24 cellular contexts compared by ENCODE assay signal in the genomic region with DNA sequence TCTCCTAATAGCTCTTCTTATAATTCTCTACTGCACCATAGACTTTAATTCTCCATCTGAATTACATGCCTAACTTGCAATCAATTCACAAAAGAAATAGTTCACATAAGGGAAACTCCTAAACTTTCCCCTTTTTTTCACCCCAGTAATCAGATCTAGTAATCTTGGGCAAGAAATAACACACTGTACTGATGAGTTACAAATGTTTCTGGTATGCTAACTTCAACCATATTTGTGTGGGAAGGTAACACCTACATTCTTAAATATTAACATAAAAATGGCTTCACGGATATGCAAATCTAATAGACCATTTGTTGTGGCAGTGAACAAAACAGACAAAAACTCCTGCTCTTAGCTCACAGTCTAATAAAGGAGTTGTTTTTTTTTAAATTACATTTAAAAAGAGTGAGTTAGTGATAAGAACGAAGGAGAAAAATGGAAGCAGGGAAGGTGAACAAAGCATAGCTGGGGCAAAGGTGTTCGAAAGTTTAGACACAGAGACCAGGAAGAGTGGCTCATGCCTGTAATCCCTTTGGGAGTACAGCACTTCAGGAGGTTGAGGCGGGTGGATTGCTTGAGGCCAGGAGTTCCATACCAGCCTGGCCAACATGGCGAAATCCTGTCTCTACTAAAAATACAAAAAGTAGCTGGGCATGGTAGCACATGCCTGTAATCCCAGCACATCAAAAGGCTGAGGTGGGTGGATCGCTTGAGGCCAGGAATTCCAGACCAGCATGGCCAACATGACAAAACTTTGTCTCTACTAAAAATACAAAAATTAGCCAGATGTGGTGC. TPM values are rescaled to one million over a fixed set of nuclear protein-coding genes. Genes with fewer than 3 reads are reported as not detected.
DNase-seq lines count a peak whose midpoint lies in the region; ATAC-seq and TF ChIP-seq lines count a peak whose summit lies in the region.
"Had no signal": no experiment of that assay in that cellular context is flagged by ENCODE, and none has a peak within 500 bp of the region (broad histone marks: within the 10 kb centered on the region; RNA-seq: fewer than 3 reads in every experiment).

No MANE protein-coding gene starts in this region.

- H2AFZ ChIP-seq in OCI-LY7 (ENCODE audit: low read length): no peak overlapping the region

- TF ChIP-seq EP300 in suprapubic skin (IDR thresholded peaks at IDR 0.05): no peak

- H3K4me3 ChIP-seq in HUES6 (ENCODE audit: low read depth, low read length): no peak overlapping the region
- H3K4me3 ChIP-seq in cardiac fibroblast (replicated peaks in 1 of 2; ENCODE audit: low read depth in 2 of 2, low read length in 2 of 2): no peak overlapping the region
- H3K4me3 ChIP-seq in suprapubic skin: no peak overlapping the region
- H3K4me3 ChIP-seq in OCI-LY7 (ENCODE audit: low read depth, low read length, poor library complexity, severe bottlenecking): no peak overlapping the region
- H3K4me3 ChIP-seq: lung had no signal

- no peak overlapping the region for H3K9ac ChIP-seq in HUES6 (ENCODE audit: low read length)

- no peaks in the 10 kb centered on the region for H3K9me2 ChIP-seq in OCI-LY7 (ENCODE audit: insufficient read depth, low read length)

- CTCF ChIA-PET in OCI-LY7 (lab: Charles Lee; ENCODE audit: unreplicated experiment): interaction anchor here (1.0 kb wide), 1 partner anchor 12 kb away, joined by 3 read pairs; no protein-coding TSS in a partner anchor

- WGBS in suprapubic skin: 58% methylated on average over 6 of the region's 6 CpGs

- peaks cover 16% of the 10 kb centered on the region; the same call in 1 of the 2 replicates for H3K36me3 ChIP-seq in HUES6 (ENCODE audit: control insufficient read depth, insufficient read depth, low read length)
- H3K36me3 ChIP-seq in suprapubic skin: peaks cover 3% of the 10 kb centered on the region
- H3K36me3 ChIP-seq in OCI-LY7 (ENCODE audit: insufficient read depth, low read length): no peaks in the 10 kb centered on the region

- H3K4me2 ChIP-seq in OCI-LY7 (ENCODE audit: low read length): no peak overlapping the region

- intact Hi-C loops in OCI-LY7 (cut with micrococcal nuclease; ENCODE audit: unreplicated experiment): no loop called here

- ATAC-seq in GM18498 (IDR thresholded peaks at IDR 0.05; ENCODE audit: unreplicated experiment): no peak
- ATAC-seq: activated CD8-positive, alpha-beta T cell treated with anti-CD3 and anti-CD28 coated beads, Interleukin-2, amount 10 ng/mL, durations not matched to agents 7 days and 5 days; effector memory CD8-positive, alpha-beta T cell had no signal

- no peak for TF ChIP-seq CTCF in cardiac fibroblast (IDR thresholded peaks at IDR 0.05; ENCODE audit: low read depth, low read length)
- no peak for TF ChIP-seq CTCF in suprapubic skin (IDR thresholded peaks at IDR 0.05)
- TF ChIP-seq CTCF in OCI-LY7 (conservative IDR thresholded peaks at IDR 0.05; ENCODE audit: low read length): no peak

- no TSS peak for BruUV-seq in OCI-LY7 (replicated peaks; lab: Mats Ljungman, UMichigan)

- no peaks in the 10 kb centered on the region for H3K79me2 ChIP-seq in OCI-LY7 (ENCODE audit: insufficient read depth, low read depth, low read length)

- H3K27ac ChIP-seq in HUES6 (ENCODE audit: low read depth, low read length): 0 out of 2 replicates have a peak overlapping the region, but pooled peaks have one; percentile 62
- H3K27ac ChIP-seq in suprapubic skin: peak overlapping the region; percentile 13
- H3K27ac ChIP-seq in OCI-LY7 (ENCODE audit: low read depth, low read length, poor library complexity, severe bottlenecking): no peak overlapping the region
- H3K27ac ChIP-seq: neutrophil had no signal

- H3K4me1 ChIP-seq in HUES6 (ENCODE audit: control insufficient read depth, insufficient read depth, low read length) (peaks cover 15% of the 10 kb centered on the region), suprapubic skin (peaks cover 8% of the 10 kb centered on the region), OCI-LY7 (ENCODE audit: insufficient read depth, low read length, poor library complexity, severe bottlenecking) (no peaks in the 10 kb centered on the region)

- H3K27me3 ChIP-seq in HUES6 (ENCODE audit: control insufficient read depth, insufficient read depth, low read length): no peaks in the 10 kb centered on the region
- H3K27me3 ChIP-seq in suprapubic skin: no peaks in the 10 kb centered on the region
- H3K27me3 ChIP-seq: neutrophil had no signal

- no peaks in the 10 kb centered on the region for H4K20me1 ChIP-seq in OCI-LY7 (ENCODE audit: insufficient read depth, low read length)

- no peak for TF ChIP-seq POLR2A in suprapubic skin (IDR thresholded peaks at IDR 0.05)

- H3K9me3 ChIP-seq in HUES6 (ENCODE audit: control insufficient read depth, insufficient read depth, low read depth, low read length): no peaks in the 10 kb centered on the region
- no peaks in the 10 kb centered on the region for H3K9me3 ChIP-seq in suprapubic skin
- H3K9me3 ChIP-seq in OCI-LY7 (ENCODE audit: low read length): no peaks in the 10 kb centered on the region
- H3K9me3 ChIP-seq: neutrophil had no signal

- DNase-seq in cardiac fibroblast (ENCODE audit: low read depth in 2 of 2): peak; percentile 24 to 51
- peak; percentile 75 for DNase-seq in iris pigment epithelial cell (ENCODE audit: low read depth)
- no peak for DNase-seq in suprapubic skin (ENCODE audit: low spot score in 2 of 2)
- no peak for DNase-seq in NCI-H2171 (lab: John Stamatoyannopoulos, UW)
- no peak for DNase-seq in OCI-LY7 (ENCODE audit: low spot score)
- DNase-seq in NCI-H524 (lab: John Stamatoyannopoulos, UW): no peak
- DNase-seq: activated CD8-positive, alpha-beta T cell treated with anti-CD3 and anti-CD28 coated beads, Interleukin-2, amount 10 ng/mL, durations not matched to agents 7 days and 5 days; activated naive CD4-positive, alpha-beta T cell treated with anti-CD3 and anti-CD28 coated beads for 36 hours; activated T-cell treated with anti-CD3 and anti-CD28 coated beads, Interleukin-2, amount 50 U/mL, for 24 hours; anterior cingulate cortex; CD8-positive, alpha-beta memory T cell; DMS79 treated with DMSO at 0.1 percent for 48 hours; effector memory CD8-positive, alpha-beta T cell; KBM-7; MV-4-11; NCI-H1930; NCI-H446 treated with DMSO at 0.1 percent for 48 hours; retina; stimulated activated CD4-positive, alpha-beta T cell treated with anti-CD3 and anti-CD28 coated beads, Interleukin-12 subunit alpha, Interleukin-12 subunit beta, amount 100 ng/mL, for 4 hours; T1000 had no signal

- POLR2A ChIA-PET in OCI-LY7 (lab: Charles Lee): interaction anchor here (0.6 kb wide), 1 partner anchor 197 kb away, joined by 4 read pairs; no protein-coding TSS in a partner anchor

RNA-seq across cellular contexts. Expression of gene CMTM3, which starts 34.8 kb away (rescaled TPM):
- total RNA-seq in suprapubic skin (10 to 100 TPM in 2 of 4 donors, 1 to 10 TPM in 2; 6.5 to 15.5 (median 9.2) TPM), OCI-LY7 (2022) (27.5 and 30.4 TPM in 2 replicates)
- total RNA-seq in OCI-LY7 (2014; rRNA removed; shearing (Covaris generic)): 5.0 and 5.3 TPM in 2 replicates

RNA-seq across cellular contexts. Expression of gene CMTM4, which starts 57.3 kb away (rescaled TPM):
- total RNA-seq in suprapubic skin (10 to 100 TPM; 24.0 to 55.1 (median 36.4) TPM), OCI-LY7 (2022) (0.76 and 1.3 TPM in 2 replicates)
- total RNA-seq in OCI-LY7 (2014; rRNA removed; shearing (Covaris generic)): 0.03 TPM in 1 of 2 replicates, not detected in the other

Comparison
In these comparisons a context has a peak if more than half of its experiments do, and no peak if none do; other contexts are left out.
1. DNase-seq: peak in cardiac fibroblast (2 of 2) and iris pigment epithelial cell (single experiment); none in suprapubic skin (0 of 2), NCI-H2171 (single experiment), OCI-LY7 (single experiment) and NCI-H524 (0 of 2).
2. RNA of gene CMTM4, which starts 57.3 kb away (total RNA-seq): 24.0 to 55.1 TPM in suprapubic skin; 0.03 to 1.3 TPM in OCI-LY7; every median in the first group is over 10 times any median in the second.